In genomic region chr20:5535211-5535756, GRCh38 we compare ENCODE assay signal across 13 cellular contexts.
DNase-seq lines count a peak whose midpoint lies in the region; ATAC-seq and TF ChIP-seq lines count a peak whose summit lies in the region.
"Had no signal": no experiment of that assay in that cellular context is flagged by ENCODE, and none has a peak within 500 bp of the region (broad histone marks: within the 10 kb centered on the region; RNA-seq: fewer than 3 reads in every experiment).

No MANE protein-coding gene starts in this region.

- no peak overlapping the region for H3K27ac Mint-ChIP-seq in osteocyte (ENCODE audit: unreplicated experiment)
- H3K27ac Mint-ChIP-seq: WTC11 had no signal

- H3K9me3 ChIP-seq in lung (ENCODE audit: control insufficient read depth in 2 of 2, insufficient read depth in 1 of 2, low read length in 1 of 2) (no peaks in the 10 kb centered on the region), thyroid gland (no peaks in the 10 kb centered on the region)
- H3K9me3 ChIP-seq: Caco-2 had no signal

- intact Hi-C loops in thyroid gland (cut with DNase I), result no loop called here

- H3K27ac ChIP-seq in lung (ENCODE audit: low read depth in 1 of 2, low read length in 1 of 2) (peak overlapping the region in 1 of 2 donors; percentile 30), thyroid gland (no peak overlapping the region)

- H3K9me3 Mint-ChIP-seq in osteocyte (ENCODE audit: unreplicated experiment), result no peaks in the 10 kb centered on the region
- H3K9me3 Mint-ChIP-seq: naive B cell, WTC11 had no signal

- H3K27me3 Mint-ChIP-seq in osteocyte (ENCODE audit: unreplicated experiment), result no peaks in the 10 kb centered on the region
- H3K27me3 Mint-ChIP-seq: naive B cell had no signal

- TF ChIP-seq POLR2A in thyroid gland (IDR thresholded peaks at IDR 0.05), result no peak

- H3K4me3 ChIP-seq in AG09309 (ENCODE audit: control insufficient read depth, low read depth, low read length) (no peak overlapping the region), astrocyte of the spinal cord (ENCODE audit: low read depth, low read length) (no peak overlapping the region), lung (no peak overlapping the region), thyroid gland (replicated peaks in 1 of 3) (no peak overlapping the region)

- H3K4me1 ChIP-seq in lung (ENCODE audit: control insufficient read depth in 2 of 2, insufficient read depth in 2 of 2, low read length in 2 of 2) (no peaks in the 10 kb centered on the region), thyroid gland (no peaks in the 10 kb centered on the region)
- H3K4me1 ChIP-seq: Caco-2 had no signal

- 15 to 34% methylated on average over 7 of the region's 7 CpGs for WGBS in lung, 2 donors
- WGBS in thyroid gland, 2 donors, result 43 to 44% methylated on average over 7 of the region's 7 CpGs

- TF ChIP-seq CTCF in AG09309 (IDR thresholded peaks at IDR 0.05; ENCODE audit: control insufficient read depth, insufficient read depth, low read depth, low read length, missing control alignments), result no peak
- no peak for TF ChIP-seq CTCF in astrocyte of the spinal cord (IDR thresholded peaks at IDR 0.05; ENCODE audit: low read depth, low read length)
- TF ChIP-seq CTCF in lung (IDR thresholded peaks at IDR 0.05; ENCODE audit: control extremely low read depth, extremely low read depth), result no peak
- TF ChIP-seq CTCF in osteocyte (IDR thresholded peaks at IDR 0.05), result no peak
- no peak for TF ChIP-seq CTCF in thyroid gland (IDR thresholded peaks at IDR 0.05)

- ATAC-seq in lung (ENCODE audit: insufficient read depth, low FRiP score) (peak; percentile 64), HG03439 (IDR thresholded peaks at IDR 0.05; ENCODE audit: unreplicated experiment) (no peak), GM18861 (IDR thresholded peaks at IDR 0.05; ENCODE audit: unreplicated experiment) (no peak)
- ATAC-seq: HCT116, WTC11 had no signal

- peaks cover 8% of the 10 kb centered on the region for H3K4me1 Mint-ChIP-seq in osteocyte (ENCODE audit: unreplicated experiment)
- H3K4me1 Mint-ChIP-seq: WTC11 had no signal

- DNase-seq in AG09309 (ENCODE audit: low read depth), result peak; percentile 80
- peak; percentile 76 for DNase-seq in KBM-7
- peak; percentile 59 for DNase-seq in astrocyte of the spinal cord (ENCODE audit: low read depth, low spot score)
- DNase-seq in lung (ENCODE audit: low spot score), result no peak
- no peak for DNase-seq in osteocyte (ENCODE audit: extremely low spot score, unreplicated experiment)
- DNase-seq in thyroid gland, result no peak
- DNase-seq: foreskin melanocyte, naive B cell had no signal

- H3K36me3 Mint-ChIP-seq in osteocyte (ENCODE audit: unreplicated experiment), result no peaks in the 10 kb centered on the region
- H3K36me3 Mint-ChIP-seq: naive B cell, WTC11 had no signal

- H3K36me3 ChIP-seq in lung (ENCODE audit: control insufficient read depth in 2 of 2, insufficient read depth in 2 of 2, low read length in 2 of 2), result no peaks in the 10 kb centered on the region
- H3K36me3 ChIP-seq in thyroid gland, result no peaks in the 10 kb centered on the region

- no peaks in the 10 kb centered on the region for H3K27me3 ChIP-seq in lung (ENCODE audit: control insufficient read depth, insufficient read depth)
- H3K27me3 ChIP-seq in thyroid gland, result no peaks in the 10 kb centered on the region

- H3K4me3 Mint-ChIP-seq in osteocyte (ENCODE audit: unreplicated experiment), result no peak overlapping the region
- H3K4me3 Mint-ChIP-seq: naive B cell, WTC11 had no signal

- in situ Hi-C loops in KBM-7 (cut with MboI; ENCODE audit: low pct_unique_long_range_greater_than_20kb, low sequenced_read_pairs), result loop anchor here (25.0 kb wide), 1 partner anchor 402 kb away; no protein-coding TSS in a partner anchor
- in situ Hi-C loops in astrocyte of the spinal cord (cut with HindIII; ENCODE audit: low sequenced_read_pairs), result no loop called here

Comparison
In these comparisons a context has a peak if more than half of its experiments do, and no peak if none do; other contexts are left out.
1. DNase-seq: peak in AG09309 (single experiment), KBM-7 (single experiment) and astrocyte of the spinal cord (single experiment); none in lung (single experiment), osteocyte (single experiment) and thyroid gland (0 of 2).